12 cellular contexts compared by ENCODE assay signal in the genomic region with DNA sequence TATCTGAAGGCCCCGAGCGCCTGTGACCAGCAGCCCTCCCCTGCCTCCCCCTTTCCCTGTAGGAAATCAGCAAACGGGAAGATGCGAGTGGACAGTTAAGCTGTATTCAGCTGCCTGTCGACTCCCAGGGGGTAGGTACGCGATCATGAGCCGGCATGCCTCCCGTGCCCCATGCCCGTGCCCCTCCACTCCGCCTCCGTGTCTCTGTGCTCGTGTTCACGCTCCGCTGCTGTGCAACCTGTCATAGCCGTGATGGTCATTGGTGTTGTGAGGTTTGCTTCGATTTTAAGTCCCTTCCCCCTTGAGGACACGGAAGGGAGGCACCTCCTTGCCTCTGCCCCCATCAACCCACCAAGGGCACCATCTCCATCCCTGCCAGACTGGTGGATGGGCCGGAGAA. TPM values are rescaled to one million over a fixed set of nuclear protein-coding genes. Genes with fewer than 3 reads are reported as not detected.
DNase-seq lines count a peak whose midpoint lies in the region; ATAC-seq and TF ChIP-seq lines count a peak whose summit lies in the region.
"Had no signal": no experiment of that assay in that cellular context is flagged by ENCODE, and none has a peak within 500 bp of the region (broad histone marks: within the 10 kb centered on the region; RNA-seq: fewer than 3 reads in every experiment).

No MANE protein-coding gene starts in this region.

- no peak overlapping the region for H4K91ac ChIP-seq in IMR-90 (ENCODE audit: insufficient read depth, low read depth, low read length)

- no peak overlapping the region for H3K9ac ChIP-seq in IMR-90 (ENCODE audit: low read depth, low read length)

- no peak for ATAC-seq in IMR-90 (ENCODE audit: low read depth)
- no peak for ATAC-seq in GM21723 (IDR thresholded peaks at IDR 0.05; ENCODE audit: unreplicated experiment)
- ATAC-seq: A549, GM23338 had no signal

- no peak overlapping the region for H2AK9ac ChIP-seq in IMR-90 (replicated peaks; ENCODE audit: low read depth, low read length, poor library complexity)

- H2BK120ac ChIP-seq in IMR-90 (ENCODE audit: low read depth, low read length) = no peak overlapping the region

- POLR2A ChIA-PET in Caco-2 (lab: Charles Lee) = no interaction called here
- POLR2A ChIA-PET in IMR-90 (lab: Charles Lee; ENCODE audit: unreplicated experiment) = no interaction called here
- POLR2A ChIA-PET in OCI-LY7 (lab: Charles Lee) = no interaction called here

- no peaks in the 10 kb centered on the region for H3K36me3 Mint-ChIP-seq in Caco-2 (ENCODE audit: insufficient read depth, unreplicated experiment)
- H3K36me3 Mint-ChIP-seq: CD8-positive, alpha-beta memory T cell; IgD-negative memory B cell had no signal

- no peak overlapping the region for H3K56ac ChIP-seq in IMR-90 (ENCODE audit: extremely low read depth, insufficient read depth, low read length)

- peak overlapping the region; percentile 5 for H3K27ac Mint-ChIP-seq in Caco-2 (ENCODE audit: unreplicated experiment)
- H3K27ac Mint-ChIP-seq: CD8-positive, alpha-beta memory T cell; GM23338; IgD-negative memory B cell had no signal

- no peak for TF ChIP-seq POLR2A in IMR-90 (IDR thresholded peaks at IDR 0.05; ENCODE audit: low read depth, low read length)

- H3K27me3 ChIP-seq in Caco-2 (replicated peaks; ENCODE audit: control insufficient read depth, insufficient read depth, low read length) (no peaks in the 10 kb centered on the region), IMR-90 (ENCODE audit: control insufficient read depth, insufficient read depth, low read length) (peaks cover 29% of the 10 kb centered on the region; the same call in 1 of the 2 replicates)
- H3K27me3 ChIP-seq: BE2C had no signal

- H3K18ac ChIP-seq in IMR-90 (ENCODE audit: low read depth, low read length) = no peak overlapping the region

- H2AK5ac ChIP-seq in IMR-90 (ENCODE audit: low read depth, low read length) = no peak overlapping the region

- H2AFZ ChIP-seq in IMR-90 (replicated peaks; ENCODE audit: low read length, poor library complexity) (peak overlapping the region; percentile 37), OCI-LY7 (ENCODE audit: low read length) (no peak overlapping the region)
- H2AFZ ChIP-seq: GM23338 had no signal

- no peak overlapping the region for H4K5ac ChIP-seq in IMR-90 (ENCODE audit: low read depth, low read length)

- dilution Hi-C loops in IMR-90 (cut with HindIII; ENCODE audit: low sequenced_read_pairs, unreplicated experiment) = no loop called here

- TF ChIP-seq RAD21 in IMR-90 (IDR thresholded peaks at IDR 0.05; ENCODE audit: low read length) = no peak

- no peaks in the 10 kb centered on the region for H3K4me1 Mint-ChIP-seq in Caco-2 (ENCODE audit: low read depth, unreplicated experiment)
- H3K4me1 Mint-ChIP-seq: CD8-positive, alpha-beta memory T cell had no signal

- H2BK15ac ChIP-seq in IMR-90 (ENCODE audit: low read depth, low read length) = no peak overlapping the region

- no peaks in the 10 kb centered on the region for H4K20me1 ChIP-seq in IMR-90 (ENCODE audit: insufficient read depth, low read length)
- no peaks in the 10 kb centered on the region for H4K20me1 ChIP-seq in OCI-LY7 (ENCODE audit: insufficient read depth, low read length)

- no peaks in the 10 kb centered on the region for H3K27me3 Mint-ChIP-seq in Caco-2 (ENCODE audit: insufficient read depth, unreplicated experiment)

- no peaks in the 10 kb centered on the region for H3K9me3 Mint-ChIP-seq in Caco-2 (ENCODE audit: unreplicated experiment)
- H3K9me3 Mint-ChIP-seq: CD8-positive, alpha-beta memory T cell; GM23338; H9 had no signal

- H3K9me3 ChIP-seq in Caco-2 = no peaks in the 10 kb centered on the region
- H3K9me3 ChIP-seq in IMR-90 (ENCODE audit: control insufficient read depth, insufficient read depth, low read length) = no peaks in the 10 kb centered on the region
- H3K9me3 ChIP-seq in OCI-LY7 (ENCODE audit: low read length) = no peaks in the 10 kb centered on the region
- H3K9me3 ChIP-seq: A549, BE2C had no signal

- no peak overlapping the region for H3K4me3 Mint-ChIP-seq in Caco-2 (ENCODE audit: unreplicated experiment)
- H3K4me3 Mint-ChIP-seq: CD8-positive, alpha-beta memory T cell; GM23338; H9; IgD-negative memory B cell had no signal

- no peak for TF ChIP-seq CTCF in Caco-2 (IDR thresholded peaks at IDR 0.05; ENCODE audit: insufficient read depth in 1 of 2, low read depth in 1 of 2, low read length in 1 of 2, severe bottlenecking in 1 of 2, unreplicated experiment in 1 of 2)
- no peak for TF ChIP-seq CTCF in IMR-90 (conservative IDR thresholded peaks at IDR 0.05; ENCODE audit: low read depth, low read length)
- TF ChIP-seq CTCF in OCI-LY7 (conservative IDR thresholded peaks at IDR 0.05; ENCODE audit: low read length) = no peak

- H3K4me3 ChIP-seq in Caco-2 (ENCODE audit: low read depth, low read length) (no peak overlapping the region), IMR-90 (ENCODE audit: insufficient read depth, low read depth, low read length) (no peak overlapping the region), OCI-LY7 (ENCODE audit: low read depth, low read length, poor library complexity, severe bottlenecking) (no peak overlapping the region)
- H3K4me3 ChIP-seq: A549, GM23338 had no signal

- H3K79me2 ChIP-seq in OCI-LY7 (ENCODE audit: insufficient read depth, low read depth, low read length) = no peaks in the 10 kb centered on the region

- CTCF ChIA-PET in Caco-2 (lab: Charles Lee) = no interaction called here
- CTCF ChIA-PET in IMR-90 (lab: Yijun Ruan, JAX) = no interaction called here
- CTCF ChIA-PET in OCI-LY7 (lab: Charles Lee; ENCODE audit: unreplicated experiment) = no interaction called here

- no peaks in the 10 kb centered on the region for H3K9me1 ChIP-seq in IMR-90 (ENCODE audit: insufficient read depth, low read length)

- H3K4ac ChIP-seq in IMR-90 (ENCODE audit: low read depth, low read length) = no peak overlapping the region

- no peak overlapping the region for H3K14ac ChIP-seq in IMR-90 (replicated peaks; ENCODE audit: low read depth, low read length)

- no TSS peak for BruUV-seq in Caco-2 (replicated peaks; lab: Mats Ljungman, UMichigan)
- BruUV-seq in IMR-90 (replicated peaks; lab: Mats Ljungman, UMichigan) = no TSS peak
- BruUV-seq in OCI-LY7 (replicated peaks; lab: Mats Ljungman, UMichigan) = no TSS peak

- no peak for DNase-seq in Caco-2
- no peak for DNase-seq in IMR-90
- peak; percentile 60 for DNase-seq in left kidney (ENCODE audit: low read depth, low spot score)
- peak; percentile 77 for DNase-seq in retina
- no peak for DNase-seq in OCI-LY7 (ENCODE audit: low spot score)
- DNase-seq: BE2C; CD8-positive, alpha-beta memory T cell; H9 had no signal

- no peak overlapping the region for H4K8ac ChIP-seq in IMR-90 (ENCODE audit: low read depth in 2 of 2, low read length in 2 of 2)

- in situ Hi-C loops in IMR-90 (cut with MboI; ENCODE audit: low sequenced_read_pairs) = no loop called here

- no peaks in the 10 kb centered on the region for H3K9me2 ChIP-seq in OCI-LY7 (ENCODE audit: insufficient read depth, low read length)

- H3K4me2 ChIP-seq in IMR-90 (ENCODE audit: low read depth, low read length) (no peak overlapping the region), OCI-LY7 (ENCODE audit: low read length) (no peak overlapping the region)
- H3K4me2 ChIP-seq: A549, GM23338 had no signal

- H3K36me3 ChIP-seq in Caco-2 (ENCODE audit: control insufficient read depth, insufficient read depth, low read length) (no peaks in the 10 kb centered on the region), IMR-90 (ENCODE audit: control insufficient read depth, insufficient read depth, low read length) (no peaks in the 10 kb centered on the region), OCI-LY7 (ENCODE audit: insufficient read depth, low read length) (no peaks in the 10 kb centered on the region)
- H3K36me3 ChIP-seq: BE2C had no signal

- H2BK20ac ChIP-seq in IMR-90 (ENCODE audit: low read depth, low read length) = no peak overlapping the region

- no peaks in the 10 kb centered on the region for H3K4me1 ChIP-seq in Caco-2
- no peaks in the 10 kb centered on the region for H3K4me1 ChIP-seq in IMR-90 (ENCODE audit: control insufficient read depth, insufficient read depth, low read length)
- peaks cover 8% of the 10 kb centered on the region for H3K4me1 ChIP-seq in OCI-LY7 (ENCODE audit: insufficient read depth, low read length, poor library complexity, severe bottlenecking)
- H3K4me1 ChIP-seq: A549 had no signal

- intact Hi-C loops in Caco-2 (cut with micrococcal nuclease; ENCODE audit: unreplicated experiment) (no loop called here), IMR-90 (cut with micrococcal nuclease) (no loop called here), OCI-LY7 (cut with micrococcal nuclease; ENCODE audit: unreplicated experiment) (no loop called here)

- no peak overlapping the region for H2BK5ac ChIP-seq in IMR-90 (ENCODE audit: low read depth, low read length, poor library complexity, severe bottlenecking)

- H3K79me1 ChIP-seq in IMR-90 (ENCODE audit: low read depth in 1 of 2, low read length in 2 of 2) = no peaks in the 10 kb centered on the region

- no peak overlapping the region for H3K27ac ChIP-seq in IMR-90 (ENCODE audit: insufficient read depth, low read length)
- no peak overlapping the region for H3K27ac ChIP-seq in OCI-LY7 (ENCODE audit: low read depth, low read length, poor library complexity, severe bottlenecking)
- H3K27ac ChIP-seq: A549 had no signal

- WGBS in IMR-90 (ENCODE audit: extremely low coverage in 2 of 2, insufficient read length in 1 of 2), 2 experiments = 82% methylated on average over 9 of the region's 19 CpGs; no CpG with 5 or more reads in 1 of the 2 experiments

- no peak overlapping the region for H3K23ac ChIP-seq in IMR-90 (ENCODE audit: low read depth, low read length)

RNA-seq across cellular contexts. Expression of a gene that starts 34.4 kb away (rescaled TPM):
- total RNA-seq in Caco-2 (2022) (1.4 and 1.6 TPM in 2 replicates), IMR-90 (2012; rRNA removed) (under 0.01 TPM in 1 of 2 replicates, not detected in the other), OCI-LY7 (2022) (not detected in 2 replicates)
- polyA plus RNA-seq in IMR-90 (2012; rRNA removed) = 0.03 TPM in 2 replicates
- 0.08 TPM in 1 of 2 replicates, not detected in the other for polyA plus RNA-seq in IMR-90 (2012; cell fraction: cytosol; rRNA removed)
- polyA plus RNA-seq in IMR-90 (2012; cell fraction: nucleus; rRNA removed; ENCODE audit: low replicate concordance) = 0.08 and 0.10 TPM in 2 replicates
- total RNA-seq in OCI-LY7 (2014; rRNA removed; shearing (Covaris generic)) = not detected in 2 replicates
- polyA plus RNA-seq: CD8-positive, alpha-beta memory T cell; IgD-negative memory B cell had no signal

RNA-seq across cellular contexts. Expression of a gene that starts 39.8 kb away (rescaled TPM):
- total RNA-seq in Caco-2 (2022) (39.3 and 45.6 TPM in 2 replicates), IMR-90 (2012; rRNA removed) (2.2 and 3.2 TPM in 2 replicates), OCI-LY7 (2022) (not detected in 2 replicates)
- 6.0 and 6.6 TPM in 2 replicates for polyA plus RNA-seq in IMR-90 (2012; rRNA removed)
- polyA plus RNA-seq in IMR-90 (2012; cell fraction: cytosol; rRNA removed) = 1.7 and 5.8 TPM in 2 replicates
- 61.3 and 69.4 TPM in 2 replicates for polyA plus RNA-seq in IMR-90 (2012; cell fraction: nucleus; rRNA removed; ENCODE audit: low replicate concordance)
- not detected in 2 replicates for total RNA-seq in OCI-LY7 (2014; rRNA removed; shearing (Covaris generic))
- total RNA-seq: GM23338 had no signal
- polyA plus RNA-seq: CD8-positive, alpha-beta memory T cell; GM23338 had no signal

RNA-seq across cellular contexts. Expression of a gene that starts 48.0 kb away (rescaled TPM):
- total RNA-seq in Caco-2 (2022) (149 and 176 TPM in 2 replicates), IMR-90 (2012; rRNA removed) (15.6 and 17.0 TPM in 2 replicates), OCI-LY7 (2022) (7.9 and 11.5 TPM in 2 replicates)
- polyA plus RNA-seq in IMR-90 (2012; rRNA removed) = 31.9 and 35.0 TPM in 2 replicates
- polyA plus RNA-seq in IMR-90 (2012; cell fraction: cytosol; rRNA removed) = 22.4 and 29.6 TPM in 2 replicates
- polyA plus RNA-seq in IMR-90 (2012; cell fraction: nucleus; rRNA removed; ENCODE audit: low replicate concordance) = 207 and 453 TPM in 2 replicates
- 4.5 and 8.3 TPM in 2 replicates for total RNA-seq in OCI-LY7 (2014; rRNA removed; shearing (Covaris generic))

Comparison
In these comparisons a context has a peak if more than half of its experiments do, and no peak if none do; other contexts are left out.
1. DNase-seq: peak in left kidney (single experiment) and retina (single experiment); none in Caco-2 (0 of 2), IMR-90 (single experiment) and OCI-LY7 (single experiment).